ENCODE assay signal across 8 cellular contexts in the genomic region with DNA sequence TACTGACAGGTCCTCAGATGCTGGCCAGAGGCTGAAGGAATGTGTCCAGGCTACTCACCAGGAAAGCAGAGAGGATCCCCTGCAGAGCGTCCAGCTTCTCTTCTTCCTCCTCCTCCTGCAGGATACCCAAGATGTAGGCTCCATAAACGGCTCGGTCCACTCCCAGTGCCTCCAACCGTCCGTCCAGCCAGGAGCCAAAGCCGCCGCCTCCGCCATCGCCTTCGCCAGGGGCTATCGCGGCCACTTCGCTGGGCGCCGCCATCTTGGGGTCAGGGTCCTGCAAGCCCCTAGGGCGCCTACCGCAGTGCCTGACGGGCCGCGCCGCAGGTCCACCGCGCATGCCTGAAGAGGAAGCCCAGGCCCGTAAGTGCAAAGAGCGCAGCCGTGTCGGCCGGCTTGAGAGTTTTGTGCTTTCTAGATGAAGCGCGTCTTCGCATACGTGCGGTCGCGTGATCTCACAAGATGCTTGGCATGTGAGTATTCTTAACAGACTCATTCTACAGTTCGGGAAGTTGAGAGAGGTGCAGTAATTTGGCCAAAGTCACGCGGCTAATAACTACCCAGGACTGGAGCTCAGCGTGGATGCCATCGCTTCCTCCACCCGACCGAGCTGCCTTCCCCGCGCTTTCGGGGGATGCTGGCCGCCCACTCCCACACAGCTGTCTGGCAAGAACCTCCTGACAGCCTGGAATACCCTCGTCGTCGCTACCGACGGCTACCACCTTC. TPM values are rescaled to one million over a fixed set of nuclear protein-coding genes. Genes with fewer than 3 reads are reported as not detected.
DNase-seq lines count a peak whose midpoint lies in the region; ATAC-seq and TF ChIP-seq lines count a peak whose summit lies in the region.

A gene with protein sequence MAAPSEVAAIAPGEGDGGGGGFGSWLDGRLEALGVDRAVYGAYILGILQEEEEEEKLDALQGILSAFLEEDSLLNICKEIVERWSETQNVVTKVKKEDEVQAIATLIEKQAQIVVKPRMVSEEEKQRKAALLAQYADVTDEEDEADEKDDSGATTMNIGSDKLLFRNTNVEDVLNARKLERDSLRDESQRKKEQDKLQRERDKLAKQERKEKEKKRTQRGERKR (minus strand): TSS at position 285 of the 726 bp plus-strand sequence. CDS start 23 bp downstream, at position 262.

- H3K9me3 ChIP-seq in HCT116 (ENCODE audit: control insufficient read depth in 1 of 2, insufficient read depth in 1 of 2, low read depth in 1 of 2, low read length in 2 of 2) (no peaks in the 10 kb centered on the region), SK-N-MC (ENCODE audit: low read depth, low read length) (no peaks in the 10 kb centered on the region)

- intact Hi-C loops in HCT116 (cut with micrococcal nuclease) = no loop called here
- intact Hi-C loops in activated naive CD4-positive, alpha-beta T cell treated with anti-CD3 and anti-CD28 coated beads for 36 hours (cut with micrococcal nuclease) = loop anchor here (1.0 kb wide), 2 partner anchors 19 to 86 kb away; a partner anchor contains a TSS

- H3K36me3 ChIP-seq in HCT116 (ENCODE audit: control insufficient read depth in 1 of 2, insufficient read depth in 2 of 2, low read length in 2 of 2) (0 out of 4 replicates have a peak, but pooled peaks cover 0 to 2% of the 10 kb centered on the region in 2 experiments), SK-N-MC (ENCODE audit: insufficient read depth, low read length) (peaks cover 9% of the 10 kb centered on the region)

- DNase-seq in ELF-1 (ENCODE audit: low read depth, low spot score) (peak; percentile 96), HCT116 (ENCODE audit: low read depth, low spot score) (peak; percentile 90), NAMALWA (ENCODE audit: low spot score) (peak; percentile 98), SK-N-MC (ENCODE audit: low read depth, low spot score) (peak; percentile 57), germinal center (ENCODE audit: low spot score) (peak; percentile 93), nucleus accumbens (lab: John Stamatoyannopoulos, UW) (peak in 54 of 56 donors; percentile 55 to 93 (median 81)), superior temporal gyrus (ENCODE audit: extremely low spot score) (peak; percentile 90)
- DNase-seq in activated naive CD4-positive, alpha-beta T cell treated with anti-CD3 and anti-CD28 coated beads for 36 hours = peak; percentile 94

- peak within 1 kb of the TSS; percentile 98 for H3K4me3 ChIP-seq in HCT116 (replicated peaks in 1 of 2; ENCODE audit: low read depth in 1 of 2, low read length in 2 of 2)
- H3K4me3 ChIP-seq in SK-N-MC = peak within 1 kb of the TSS; percentile 97

- H3K9ac ChIP-seq in HCT116 (ENCODE audit: low read length) (peak within 1 kb of the TSS; percentile 93), SK-N-MC (ENCODE audit: insufficient read length) (peak within 1 kb of the TSS; percentile 79)

- CTCF ChIA-PET in HCT116 (lab: Charles Lee) = interaction anchor here (0.6 to 2.3 kb wide), 4 partner anchors 17 to 156 kb away, joined by 3 to 7 read pairs (median 5); no protein-coding TSS in a partner anchor
- CTCF ChIA-PET in activated naive CD4-positive, alpha-beta T cell treated with anti-CD3 and anti-CD28 coated beads for 36 hours (lab: Charles Lee) = no interaction called here

- H3K27me3 ChIP-seq in HCT116 (ENCODE audit: insufficient read depth, low read length) = no peaks in the 10 kb centered on the region

- no peaks in the 10 kb centered on the region for H3K9me2 ChIP-seq in HCT116 (ENCODE audit: insufficient read depth)

- no peaks in the 10 kb centered on the region for H3K9me3 Mint-ChIP-seq in activated naive CD4-positive, alpha-beta T cell treated with anti-CD3 and anti-CD28 coated beads for 36 hours

- peak; percentile 93 for ATAC-seq in HCT116

- H3K4me2 ChIP-seq in HCT116 (ENCODE audit: low read length) = peak within 1 kb of the TSS; percentile 99

- H3K4me3 Mint-ChIP-seq in activated naive CD4-positive, alpha-beta T cell treated with anti-CD3 and anti-CD28 coated beads for 36 hours = peak within 1 kb of the TSS; percentile 99

- H2AFZ ChIP-seq in HCT116 (ENCODE audit: low read depth, low read length, poor library complexity, severe bottlenecking) = peak within 1 kb of the TSS; percentile 7

- H3K27ac Mint-ChIP-seq in activated naive CD4-positive, alpha-beta T cell treated with anti-CD3 and anti-CD28 coated beads for 36 hours = peak within 1 kb of the TSS; percentile 89

- no peaks in the 10 kb centered on the region for H4K20me1 ChIP-seq in HCT116 (ENCODE audit: insufficient read depth)

- POLR2A ChIA-PET in HCT116 (lab: Charles Lee) = interaction anchor here (1.9 kb wide), 1 partner anchor 160 kb away, joined by 5 read pairs; no protein-coding TSS in a partner anchor

- RAD21 ChIA-PET in HCT116 (lab: Charles Lee; ENCODE audit: low non-redundant PET in 1 of 2, low total read pairs in 2 of 2, uncharacterized antibody in 2 of 2, unreplicated experiment in 2 of 2) = no interaction called here

- no peak for TF ChIP-seq CTCF in HCT116 (IDR thresholded peaks at IDR 0.05 in 2 of 3, conservative IDR thresholded peaks at IDR 0.05 in 1 of 3; ENCODE audit: borderline replicate concordance in 1 of 3, insufficient read depth in 1 of 3, low read depth in 2 of 3, low read length in 2 of 3)

- BruUV-seq in HCT116 (replicated peaks; lab: Mats Ljungman, UMichigan) = no TSS peak

- H3K27me3 Mint-ChIP-seq in activated naive CD4-positive, alpha-beta T cell treated with anti-CD3 and anti-CD28 coated beads for 36 hours (ENCODE audit: low read depth) = no peaks in the 10 kb centered on the region

- H3K4me1 Mint-ChIP-seq in activated naive CD4-positive, alpha-beta T cell treated with anti-CD3 and anti-CD28 coated beads for 36 hours (ENCODE audit: low read depth) = peaks cover 24% of the 10 kb centered on the region

- H3K27ac ChIP-seq in HCT116 (ENCODE audit: low read depth, low read length) (peak within 1 kb of the TSS; percentile 69), SK-N-MC (peak within 1 kb of the TSS; percentile 85)

- peaks cover 37% of the 10 kb centered on the region for H3K79me2 ChIP-seq in HCT116 (ENCODE audit: insufficient read depth, low read length)

- TF ChIP-seq POLR2A in HCT116 (IDR thresholded peaks at IDR 0.05; ENCODE audit: borderline replicate concordance, extremely low read depth, insufficient read depth, insufficient read length) = peak; percentile 87

- H3K4me1 ChIP-seq in HCT116 (ENCODE audit: control insufficient read depth in 1 of 2, insufficient read depth in 2 of 2, low read length in 2 of 2) = peaks cover 13 to 30% of the 10 kb centered on the region in 2 experiments

- peaks cover 6% of the 10 kb centered on the region for H3K36me3 Mint-ChIP-seq in activated naive CD4-positive, alpha-beta T cell treated with anti-CD3 and anti-CD28 coated beads for 36 hours (ENCODE audit: low read depth)

- no peak for TF ChIP-seq RAD21 in HCT116 (IDR thresholded peaks at IDR 0.05; ENCODE audit: low read depth)

TF ChIP-seq in HCT116, 20 proteins besides CTCF, POLR2A, EP300 and RAD21:
- TF ChIP-seq, protein P1, sequence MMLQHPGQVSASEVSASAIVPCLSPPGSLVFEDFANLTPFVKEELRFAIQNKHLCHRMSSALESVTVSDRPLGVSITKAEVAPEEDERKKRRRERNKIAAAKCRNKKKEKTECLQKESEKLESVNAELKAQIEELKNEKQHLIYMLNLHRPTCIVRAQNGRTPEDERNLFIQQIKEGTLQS (IDR thresholded peaks at IDR 0.05) = no peak
- no peak for TF ChIP-seq EGR1 (IDR thresholded peaks at IDR 0.05; ENCODE audit: low read depth)
- peak; percentile 67; the same call in 1 of the 2 replicates for TF ChIP-seq SIN3A (IDR thresholded peaks at IDR 0.05; ENCODE audit: low read depth)
- TF ChIP-seq CBX3 (IDR thresholded peaks at IDR 0.05; ENCODE audit: low read depth) = 0 out of 2 replicates have a peak, but pooled peaks have one; percentile 70
- TF ChIP-seq SRF (IDR thresholded peaks at IDR 0.05; ENCODE audit: low read depth) = no peak
- peak; percentile 17; the same call in 1 of the 2 replicates for TF ChIP-seq SP1 (IDR thresholded peaks at IDR 0.05; ENCODE audit: low read depth)
- TF ChIP-seq POLR2AphosphoS5 (IDR thresholded peaks at IDR 0.05; ENCODE audit: low read depth, low read length) = peak; percentile 89
- TF ChIP-seq, protein P2, sequence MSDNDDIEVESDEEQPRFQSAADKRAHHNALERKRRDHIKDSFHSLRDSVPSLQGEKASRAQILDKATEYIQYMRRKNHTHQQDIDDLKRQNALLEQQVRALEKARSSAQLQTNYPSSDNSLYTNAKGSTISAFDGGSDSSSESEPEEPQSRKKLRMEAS (IDR thresholded peaks at IDR 0.05) = peak; percentile 85
- peak; percentile 98 for TF ChIP-seq YY1 (IDR thresholded peaks at IDR 0.05; ENCODE audit: extremely low read depth, insufficient replicate concordance, low read depth, low read length)
- TF ChIP-seq ZFX (IDR thresholded peaks at IDR 0.05) = peak; percentile 31; the same call in 1 of the 2 replicates
- peak; percentile 71 for TF ChIP-seq TCF7L2 (IDR thresholded peaks at IDR 0.05; ENCODE audit: borderline replicate concordance, extremely low read depth, insufficient read depth, insufficient read length)

RNA-seq across cellular contexts. Expression of the gene that starts here (rescaled TPM):
- 33.0 TPM for total RNA-seq in HCT116 (2021; ENCODE audit: unreplicated experiment)
- polyA plus RNA-seq in HCT116 (2012) = 12.7 and 15.2 TPM in 2 replicates
- 10 to 100 TPM; 29.1 to 31.8 TPM for total RNA-seq in activated naive CD4-positive, alpha-beta T cell treated with anti-CD3 and anti-CD28 coated beads for 36 hours

Comparison
In these comparisons a context has a peak if more than half of its experiments do, and no peak if none do; other contexts are left out.
1. Peak in every context shown above with its lines: DNase-seq, ATAC-seq, H3K4me3 ChIP-seq and H3K27ac ChIP-seq.